9 cellular contexts compared by ENCODE assay signal in genomic region chr11:114307524-114308203, GRCh38. TPM values are rescaled to one million over a fixed set of nuclear protein-coding genes. Genes with fewer than 3 reads are reported as not detected.
DNase-seq lines count a peak whose midpoint lies in the region; ATAC-seq, FAIRE-seq and TF ChIP-seq lines count a peak whose summit lies in the region.
"Had no signal": no experiment of that assay in that cellular context is flagged by ENCODE, and none has a peak within 500 bp of the region (broad histone marks: within the 10 kb centered on the region; RNA-seq: fewer than 3 reads in every experiment).

No MANE protein-coding gene starts in this region.

- peak overlapping the region; percentile 87; the same call in 1 of the 2 replicates for H2AFZ ChIP-seq in GM23338

- H3K27ac ChIP-seq in GM23338 (ENCODE audit: low read depth) (no peak overlapping the region), spleen (peak overlapping the region; percentile 48 to 83 (median 76)), small intestine (ENCODE audit: low read depth in 1 of 2, low read length in 1 of 2) (peak overlapping the region in 1 of 2 donors; percentile 73)

- TF ChIP-seq CTCF in GM23338 (conservative IDR thresholded peaks at IDR 0.05; ENCODE audit: low read depth in 2 of 2) (no peak), astrocyte of the cerebellum (IDR thresholded peaks at IDR 0.05; ENCODE audit: low read depth, low read length, missing control alignments) (no peak), spleen (IDR thresholded peaks at IDR 0.05 in 8 of 11, conservative IDR thresholded peaks at IDR 0.05 in 3 of 11) (no peak)

- no peaks in the 10 kb centered on the region for H3K36me3 Mint-ChIP-seq in GM23338 (ENCODE audit: low read depth)

- H3K4me3 ChIP-seq in GM23338, result no peak overlapping the region
- peak overlapping the region; percentile 17 for H3K4me3 ChIP-seq in astrocyte of the cerebellum (ENCODE audit: low read depth, low read length)
- peak overlapping the region in 4 of 8 donors; percentile 5 to 43 (median 14) for H3K4me3 ChIP-seq in spleen
- no peak overlapping the region for H3K4me3 ChIP-seq in small intestine (ENCODE audit: low read depth in 1 of 2, low read length in 2 of 2)

- H4K20me1 ChIP-seq in GM23338 (replicated peaks; ENCODE audit: insufficient read depth), result no peaks in the 10 kb centered on the region

- H3K79me2 ChIP-seq in GM23338 (replicated peaks; ENCODE audit: insufficient read depth), result no peaks in the 10 kb centered on the region

- peaks cover 6% of the 10 kb centered on the region; the same call in 1 of the 2 replicates for H3K9me2 ChIP-seq in GM23338 (ENCODE audit: insufficient read depth)

- TF ChIP-seq POLR2A in spleen (IDR thresholded peaks at IDR 0.05), result no peak

- 17 to 23% (median 20%) methylated on average over 9 of the region's 9 CpGs for WGBS in spleen, 5 donors
- 33 to 37% (median 33%) methylated on average over 9 of the region's 9 CpGs for WGBS in small intestine, 3 donors

- DNase-seq in GM23338 (ENCODE audit: low spot score) (no peak), astrocyte of the cerebellum (ENCODE audit: low read depth) (peak; percentile 60), hepatic stellate cell (ENCODE audit: low spot score) (peak; percentile 49), spleen (no peak), MV-4-11 (lab: John Stamatoyannopoulos, UW) (no peak), small intestine (no peak)

- H3K36me3 ChIP-seq in GM23338 (ENCODE audit: insufficient read depth), result no peaks in the 10 kb centered on the region
- peaks cover 0 to 19% (median 2%) of the 10 kb centered on the region in 6 donors for H3K36me3 ChIP-seq in spleen
- H3K36me3 ChIP-seq in small intestine (ENCODE audit: control insufficient read depth in 2 of 2, insufficient read depth in 2 of 2, low read length in 2 of 2), result no peaks in the 10 kb centered on the region

- H3K27me3 ChIP-seq in GM23338 (ENCODE audit: insufficient read depth) (no peaks in the 10 kb centered on the region), spleen (replicated peaks in 1 of 7) (peaks cover 0 to 27% (median 0%) of the 10 kb centered on the region in 7 donors), small intestine (ENCODE audit: control insufficient read depth in 2 of 2, insufficient read depth in 2 of 2, low read length in 2 of 2) (no peaks in the 10 kb centered on the region)

- no peak overlapping the region for H3K27ac Mint-ChIP-seq in GM23338
- H3K27ac Mint-ChIP-seq: activated T-helper 2 cell treated with anti-CD3 and anti-CD28 coated beads, Interferon-gamma antibody, Interleukin-2, Interleukin-4, amounts not matched to agents 10 μg/mL and 5 μg/mL and 100 μg/mL, durations not matched to agents 14 hours and 24 hours and 36 hours had no signal

- H3K4me3 Mint-ChIP-seq in GM23338, result no peak overlapping the region

- H3K4me2 ChIP-seq in GM23338, result no peak overlapping the region

- in situ Hi-C loops in astrocyte of the cerebellum (cut with HindIII; ENCODE audit: low sequenced_read_pairs), result no loop called here

- no peaks in the 10 kb centered on the region for H3K4me1 Mint-ChIP-seq in GM23338

- H3K27me3 Mint-ChIP-seq in GM23338 (ENCODE audit: insufficient read depth, low read depth, poor library complexity), result peaks cover 2% of the 10 kb centered on the region

- no peak for FAIRE-seq in small intestine (lab: Jason Lieb, UNC)

- H3K9me3 Mint-ChIP-seq in GM23338, result peaks cover 3% of the 10 kb centered on the region; the same call in 2 of the 3 replicates
- H3K9me3 Mint-ChIP-seq: activated T-helper 2 cell treated with anti-CD3 and anti-CD28 coated beads, Interferon-gamma antibody, Interleukin-2, Interleukin-4, amounts not matched to agents 10 μg/mL and 5 μg/mL and 100 μg/mL, durations not matched to agents 14 hours and 24 hours and 36 hours had no signal

- H3F3A ChIP-seq in GM23338 (replicated peaks; ENCODE audit: low read depth), result no peaks in the 10 kb centered on the region

- intact Hi-C loops in spleen (cut with DNase I; ENCODE audit: low total_unique reads), result no loop called here

- ATAC-seq in GM23338, result no peak
- ATAC-seq in HG02678 (IDR thresholded peaks at IDR 0.05; ENCODE audit: unreplicated experiment), result no peak
- no peak for ATAC-seq in HG02588 (IDR thresholded peaks at IDR 0.05; ENCODE audit: unreplicated experiment)

- H3K4me1 ChIP-seq in GM23338 (ENCODE audit: insufficient read depth) (no peaks in the 10 kb centered on the region), spleen (peaks cover 0 to 76% (median 25%) of the 10 kb centered on the region in 6 donors), small intestine (ENCODE audit: control insufficient read depth in 2 of 2, insufficient read depth in 1 of 2, low read depth in 1 of 2, low read length in 1 of 2) (peaks cover 0 to 2% of the 10 kb centered on the region in 2 donors)

- H3K9me3 ChIP-seq in spleen, result no peaks in the 10 kb centered on the region
- H3K9me3 ChIP-seq in small intestine (ENCODE audit: control insufficient read depth, low read depth), result no peaks in the 10 kb centered on the region

TF ChIP-seq in GM23338, 12 proteins besides CTCF, POLR2A, EP300 and RAD21:
- TF ChIP-seq ZNF331 (CRISPR knock-in tag; IDR thresholded peaks at IDR 0.05; ENCODE audit: low read depth) (no peak), ETS1 (IDR thresholded peaks at IDR 0.05) (no peak), ZNF114 (CRISPR knock-in tag; IDR thresholded peaks at IDR 0.05) (no peak)
TF ChIP-seq in GM23338: peak in this region for 0.

RNA-seq across cellular contexts. Expression of gene NNMT, which starts 11.5 kb away (rescaled TPM):
- total RNA-seq in GM23338 (2014; rRNA removed; shearing (Covaris generic)), result not detected in 2 replicates
- polyA plus RNA-seq in GM23338 (2016; fragmentation: Nextera tagmentation; extraction: Ambion mirVana), result 0.21 and 0.40 TPM in 2 replicates
- total RNA-seq in spleen, result 100 to 1,000 TPM; 131 to 324 (median 200) TPM
- polyA plus RNA-seq in spleen, result 100 to 1,000 TPM; 222 to 265 (median 236) TPM
- 100 to 1,000 TPM in 1 of 3 donors, 10 to 100 TPM in 2; 14.3 to 169 (median 31.1) TPM for polyA plus RNA-seq in small intestine
- total RNA-seq: activated T-helper 2 cell treated with anti-CD3 and anti-CD28 coated beads, Interferon-gamma antibody, Interleukin-2, Interleukin-4, amounts not matched to agents 10 μg/mL and 5 μg/mL and 100 μg/mL, durations not matched to agents 14 hours and 24 hours and 36 hours had no signal

Comparison
In these comparisons a context has a peak if more than half of its experiments do, and no peak if none do; other contexts are left out.
1. DNase-seq: peak in astrocyte of the cerebellum (single experiment) and hepatic stellate cell (single experiment); none in GM23338 (single experiment), spleen (single experiment), MV-4-11 (single experiment) and small intestine (single experiment).
2. RNA of gene NNMT, which starts 11.5 kb away (polyA plus RNA-seq): 222 to 265 TPM in spleen and 14.3 to 169 TPM in small intestine; 0.21 to 0.40 TPM in GM23338; every median in the first group is over 10 times any median in the second.